Comparison of ENCODE assay signal across 1 cellular context in genomic region chr1:46551597-46552095, GRCh38.
TF ChIP-seq lines count a peak whose summit lies in the region.

KNCN (minus strand) TSS chr1:46551647; CDS start chr1:46551215, 432 bp downstream.

TF ChIP-seq in H1, 55 proteins besides CTCF, POLR2A, EP300 and RAD21:
- TF ChIP-seq CBX5 (IDR thresholded peaks at IDR 0.05; ENCODE audit: low read depth, low read length) = no peak
- TF ChIP-seq TAF1 (IDR thresholded peaks at IDR 0.05; ENCODE audit: low read depth, low read length) = no peak
- TF ChIP-seq KDM1A (IDR thresholded peaks at IDR 0.05; ENCODE audit: borderline replicate concordance, low read length) = no peak
- no peak for TF ChIP-seq MAX (IDR thresholded peaks at IDR 0.05)
- no peak for TF ChIP-seq SIRT6 (IDR thresholded peaks at IDR 0.05; ENCODE audit: low read length)
- TF ChIP-seq JUN (IDR thresholded peaks at IDR 0.05; ENCODE audit: low read depth, low read length) = no peak
- no peak for TF ChIP-seq KDM4A (IDR thresholded peaks at IDR 0.05; ENCODE audit: low read depth, low read length, severe bottlenecking)
- TF ChIP-seq POLR2AphosphoS5 (IDR thresholded peaks at IDR 0.05; ENCODE audit: low read depth, low read length) = no peak
- no peak for TF ChIP-seq FOSL1 (IDR thresholded peaks at IDR 0.05; ENCODE audit: insufficient read depth, low read depth, low read length)
